Comparison of ENCODE assay signal across 8 cellular contexts in the genomic region with DNA sequence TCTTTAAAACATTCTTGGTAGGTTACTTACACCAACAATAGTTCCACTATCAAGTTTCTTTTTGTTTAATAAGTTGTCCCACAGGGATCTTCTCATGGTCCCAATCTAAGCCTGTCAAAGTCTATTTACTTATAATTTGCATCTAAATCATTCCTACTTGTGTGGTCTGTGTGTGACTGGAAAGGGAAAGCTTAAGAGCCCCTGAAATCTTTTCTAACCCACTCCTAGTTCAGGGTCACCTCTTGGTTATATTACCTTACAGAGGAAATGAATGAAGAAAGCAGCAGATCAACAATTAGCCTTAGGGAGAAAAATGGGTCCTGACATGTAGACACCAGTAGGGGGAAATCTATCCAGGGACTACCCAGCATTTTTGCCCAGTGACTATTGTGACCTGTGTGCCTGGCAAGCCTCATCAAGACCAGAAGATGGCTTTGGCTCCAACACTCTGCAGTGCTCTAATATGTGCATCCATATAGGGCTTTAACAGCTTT.
DNase-seq lines count a peak whose midpoint lies in the region; ATAC-seq and TF ChIP-seq lines count a peak whose summit lies in the region.

No MANE protein-coding gene starts in this region.

- no peak overlapping the region for H3K4me3 Mint-ChIP-seq in CD8-positive, alpha-beta memory T cell

- no peaks in the 10 kb centered on the region for H3K9me3 Mint-ChIP-seq in CD8-positive, alpha-beta memory T cell

- H3K9me3 ChIP-seq in CD8-positive, alpha-beta memory T cell (ENCODE audit: low read length): no peaks in the 10 kb centered on the region

- no peak overlapping the region for H3K27ac ChIP-seq in CD8-positive, alpha-beta memory T cell (ENCODE audit: low read depth, low read length)

- no peak overlapping the region for H3K27ac Mint-ChIP-seq in CD8-positive, alpha-beta memory T cell

- no peaks in the 10 kb centered on the region for H3K27me3 Mint-ChIP-seq in CD8-positive, alpha-beta memory T cell

- peak; percentile 23 for TF ChIP-seq CTCF in AG09319 (IDR thresholded peaks at IDR 0.05; ENCODE audit: low read depth, low read length)

- H3K4me1 ChIP-seq in CD8-positive, alpha-beta memory T cell (ENCODE audit: insufficient read depth, low read length): no peaks in the 10 kb centered on the region

- H3K4me1 Mint-ChIP-seq in CD8-positive, alpha-beta memory T cell: no peaks in the 10 kb centered on the region

- no peaks in the 10 kb centered on the region for H3K36me3 ChIP-seq in CD8-positive, alpha-beta memory T cell (ENCODE audit: insufficient read depth, low read length)

- H3K27me3 ChIP-seq in CD8-positive, alpha-beta memory T cell (ENCODE audit: insufficient read depth, low read length, poor library complexity, severe bottlenecking): no peaks in the 10 kb centered on the region

- ATAC-seq in GM21825 (IDR thresholded peaks at IDR 0.05; ENCODE audit: unreplicated experiment): no peak

- H3K36me3 Mint-ChIP-seq in CD8-positive, alpha-beta memory T cell: peaks cover 0 to 16% (median 2%) of the 10 kb centered on the region in 3 donors

- CTCF ChIA-PET in CD8-positive, alpha-beta memory T cell (lab: Charles Lee): no interaction called here

- DNase-seq in AG09319 (ENCODE audit: extremely low read depth, low read depth) (no peak), HS-5 (ENCODE audit: low read depth) (peak; percentile 67), T1000 (lab: John Stamatoyannopoulos, UW) (peak; percentile 2), iPS-NIHi11 (ENCODE audit: low spot score) (peak; percentile 58), NCI-H128 (lab: John Stamatoyannopoulos, UW; ENCODE audit: unreplicated experiment) (no peak)
- no peak for DNase-seq in CD8-positive, alpha-beta memory T cell
- no peak for DNase-seq in stimulated activated CD4-positive, alpha-beta T cell treated with anti-CD3 and anti-CD28 coated beads, Interleukin-4, amount 100 ng/mL, for 4 hours

- POLR2A ChIA-PET in CD8-positive, alpha-beta memory T cell (lab: Charles Lee): no interaction called here

- H3K4me3 ChIP-seq in CD8-positive, alpha-beta memory T cell (ENCODE audit: low read length): no peak overlapping the region

Comparison
In these comparisons a context has a peak if more than half of its experiments do, and no peak if none do; other contexts are left out.
1. DNase-seq: peak in HS-5 (single experiment), T1000 (single experiment) and iPS-NIHi11 (single experiment); none in AG09319 (single experiment), NCI-H128 (single experiment), CD8-positive, alpha-beta memory T cell (0 of 5) and stimulated activated CD4-positive, alpha-beta T cell treated with anti-CD3 and anti-CD28 coated beads, Interleukin-4, amount 100 ng/mL, for 4 hours (0 of 2).